1 cellular context compared by ENCODE assay signal in genomic region chr1:106727171-106727570, GRCh38.
TF ChIP-seq lines count a peak whose summit lies in the region.

No MANE protein-coding gene starts in this region.

TF ChIP-seq in GM12878, 131 proteins besides CTCF, POLR2A, EP300 and RAD21 (continued from another document):
- TF ChIP-seq RELB (IDR thresholded peaks at IDR 0.05; ENCODE audit: low read depth) (peak; percentile 33; the same call in 1 of the 2 replicates), ZNF24 (IDR thresholded peaks at IDR 0.05) (no peak), BRCA1 (IDR thresholded peaks at IDR 0.05; ENCODE audit: low read depth, low read length) (no peak), NFXL1 (IDR thresholded peaks at IDR 0.05; ENCODE audit: borderline replicate concordance) (no peak), ATF7 (IDR thresholded peaks at IDR 0.05; ENCODE audit: low read depth) (0 out of 2 replicates have a peak, but pooled peaks have one; percentile 43)
